ENCODE assay signal across 27 cellular contexts in genomic region chr5:36885566-36886485, GRCh38. TPM values are rescaled to one million over a fixed set of nuclear protein-coding genes. Genes with fewer than 3 reads are reported as not detected.
DNase-seq lines count a peak whose midpoint lies in the region; ATAC-seq and TF ChIP-seq lines count a peak whose summit lies in the region.
"Had no signal": no experiment of that assay in that cellular context is flagged by ENCODE, and none has a peak within 500 bp of the region (broad histone marks: within the 10 kb centered on the region; RNA-seq: fewer than 3 reads in every experiment).

No MANE protein-coding gene starts in this region.

- H3K36me3 Mint-ChIP-seq in stimulated activated naive CD8-positive, alpha-beta T cell treated with anti-CD3 and anti-CD28 coated beads, Interleukin-15, Interleukin-2, amounts not matched to agents 100 ng/mL and 50 ng/mL, for 24 hours (ENCODE audit: low read depth): peaks cover 12% of the 10 kb centered on the region
- peaks cover 19% of the 10 kb centered on the region for H3K36me3 Mint-ChIP-seq in activated T-cell treated with anti-CD3 and anti-CD28 coated beads, Interleukin-2, amount 50 U/mL, for 4 hours (ENCODE audit: insufficient read depth)
- H3K36me3 Mint-ChIP-seq: stimulated activated effector memory CD8-positive, alpha-beta T cell treated with anti-CD3 and anti-CD28 coated beads, Interleukin-12 subunit alpha, Interleukin-12 subunit beta, amount 100 ng/mL, for 72 hours had no signal

- H3K4me3 ChIP-seq in lower lobe of right lung (no peak overlapping the region), esophagus muscularis mucosa (no peak overlapping the region)
- H3K4me3 ChIP-seq: gastrocnemius medialis, mucosa of descending colon, prostate gland, testis had no signal

- no peaks in the 10 kb centered on the region for H3K27me3 Mint-ChIP-seq in stimulated activated naive CD8-positive, alpha-beta T cell treated with anti-CD3 and anti-CD28 coated beads, Interleukin-15, Interleukin-2, amounts not matched to agents 100 ng/mL and 50 ng/mL, for 24 hours
- H3K27me3 Mint-ChIP-seq in activated T-cell treated with anti-CD3 and anti-CD28 coated beads, Interleukin-2, amount 50 U/mL, for 4 hours (ENCODE audit: low read depth): no peaks in the 10 kb centered on the region
- H3K27me3 Mint-ChIP-seq: activated naive CD8-positive, alpha-beta T cell treated with anti-CD3 and anti-CD28 coated beads, Interleukin-2, amount 50 U/mL, for 24 hours; CD8-positive, alpha-beta memory T cell had no signal

- DNase-seq in DMS53 (lab: John Stamatoyannopoulos, UW): peak; percentile 3
- no peak for DNase-seq in DMS53 treated with DMSO at 0.1 percent for 48 hours (lab: John Stamatoyannopoulos, UW; ENCODE audit: unreplicated experiment)
- no peak for DNase-seq in stimulated activated naive CD8-positive, alpha-beta T cell treated with anti-CD3 and anti-CD28 coated beads, Interleukin-15, Interleukin-2, amounts not matched to agents 100 U/mL and 50 U/mL, for 24 hours
- DNase-seq in lower lobe of right lung: peak; percentile 37
- no peak for DNase-seq in NCI-H446 treated with DMSO at 0.1 percent for 48 hours (lab: John Stamatoyannopoulos, UW)
- DNase-seq in esophagus muscularis mucosa (ENCODE audit: extremely low spot score): no peak
- no peak for DNase-seq in activated T-cell treated with anti-CD3 and anti-CD28 coated beads, Interleukin-2, amount 50 U/mL, for 4 hours
- DNase-seq: activated CD4-positive, CD25-positive, alpha-beta regulatory T cell; activated naive CD8-positive, alpha-beta T cell treated with anti-CD3 and anti-CD28 coated beads, Interleukin-2, amount 50 U/mL, for 24 hours; CD8-positive, alpha-beta memory T cell; DMS79; effector CD8-positive, alpha-beta T cell; gastrocnemius medialis; NCI-H1092 treated with DMSO at 0.1 percent for 48 hours; NCI-H1930; NCI-H510A; stimulated activated CD4-positive, alpha-beta T cell treated with anti-CD3 and anti-CD28 coated beads, Interleukin-1b, Interleukin-23, amount 100 ng/mL, for 48 hours; testis had no signal

- H3K4me3 Mint-ChIP-seq in stimulated activated naive CD8-positive, alpha-beta T cell treated with anti-CD3 and anti-CD28 coated beads, Interleukin-15, Interleukin-2, amounts not matched to agents 100 ng/mL and 50 ng/mL, for 24 hours: no peak overlapping the region
- no peak overlapping the region for H3K4me3 Mint-ChIP-seq in activated T-cell treated with anti-CD3 and anti-CD28 coated beads, Interleukin-2, amount 50 U/mL, for 4 hours
- H3K4me3 Mint-ChIP-seq: activated naive CD8-positive, alpha-beta T cell treated with anti-CD3 and anti-CD28 coated beads, Interleukin-2, amount 50 U/mL, for 24 hours; stimulated activated effector memory CD8-positive, alpha-beta T cell treated with anti-CD3 and anti-CD28 coated beads, Interleukin-12 subunit alpha, Interleukin-12 subunit beta, amount 100 ng/mL, for 72 hours; T-helper 2 cell treated with Interferon-gamma antibody and Interleukin-4, amounts not matched to agents 5 μg/mL and 100 μg/mL, for 36 hours had no signal

- H3K4me1 ChIP-seq in lower lobe of right lung: peaks cover 60% of the 10 kb centered on the region
- peaks cover 27 to 73% (median 68%) of the 10 kb centered on the region in 4 donors for H3K4me1 ChIP-seq in esophagus muscularis mucosa
- H3K4me1 ChIP-seq: prostate gland, testis had no signal

- no peaks in the 10 kb centered on the region for H3K9me3 Mint-ChIP-seq in stimulated activated naive CD8-positive, alpha-beta T cell treated with anti-CD3 and anti-CD28 coated beads, Interleukin-15, Interleukin-2, amounts not matched to agents 100 ng/mL and 50 ng/mL, for 24 hours
- no peaks in the 10 kb centered on the region for H3K9me3 Mint-ChIP-seq in activated T-cell treated with anti-CD3 and anti-CD28 coated beads, Interleukin-2, amount 50 U/mL, for 4 hours
- H3K9me3 Mint-ChIP-seq: activated naive CD8-positive, alpha-beta T cell treated with anti-CD3 and anti-CD28 coated beads, Interleukin-2, amount 50 U/mL, for 24 hours; CD8-positive, alpha-beta memory T cell; stimulated activated effector memory CD8-positive, alpha-beta T cell treated with anti-CD3 and anti-CD28 coated beads, Interleukin-12 subunit alpha, Interleukin-12 subunit beta, amount 100 ng/mL, for 72 hours; T-helper 2 cell treated with Interferon-gamma antibody and Interleukin-4, amounts not matched to agents 5 μg/mL and 100 μg/mL, for 36 hours had no signal

- TF ChIP-seq EP300 in esophagus muscularis mucosa (IDR thresholded peaks at IDR 0.05): no peak

- no peak for ATAC-seq in stimulated activated naive CD8-positive, alpha-beta T cell treated with anti-CD3 and anti-CD28 coated beads, Interleukin-15, Interleukin-2, amounts not matched to agents 100 U/mL and 50 U/mL, for 24 hours
- no peak for ATAC-seq in lower lobe of right lung
- no peak for ATAC-seq in activated T-cell treated with anti-CD3 and anti-CD28 coated beads, Interleukin-2, amount 50 U/mL, for 4 hours
- ATAC-seq: activated naive CD8-positive, alpha-beta T cell treated with anti-CD3 and anti-CD28 coated beads, Interleukin-2, amount 50 U/mL, for 24 hours; esophagus mucosa; gastrocnemius medialis; mucosa of descending colon; stimulated activated effector memory CD8-positive, alpha-beta T cell treated with anti-CD3 and anti-CD28 coated beads, Interleukin-12 subunit alpha, Interleukin-12 subunit beta, amount 100 ng/mL, for 72 hours had no signal

- H3K27me3 ChIP-seq in lower lobe of right lung (ENCODE audit: low read depth) (no peaks in the 10 kb centered on the region), esophagus muscularis mucosa (no peaks in the 10 kb centered on the region)
- H3K27me3 ChIP-seq: gastrocnemius medialis, neutrophil, testis had no signal

- H3K27ac ChIP-seq in lower lobe of right lung: no peak overlapping the region
- H3K27ac ChIP-seq in esophagus muscularis mucosa (replicated peaks in 1 of 4): no peak overlapping the region
- H3K27ac ChIP-seq: 22Rv1, KMS-11, neutrophil, prostate gland, testis had no signal

- TF ChIP-seq POLR2A in esophagus muscularis mucosa (IDR thresholded peaks at IDR 0.05; ENCODE audit: low read depth): no peak

- TF ChIP-seq CTCF in lower lobe of right lung (IDR thresholded peaks at IDR 0.05): no peak
- no peak for TF ChIP-seq CTCF in esophagus muscularis mucosa (IDR thresholded peaks at IDR 0.05)

- WGBS in esophagus muscularis mucosa: 91% methylated on average over 18 of the region's 18 CpGs

- no peaks in the 10 kb centered on the region for H3K9me3 ChIP-seq in lower lobe of right lung
- H3K9me3 ChIP-seq in esophagus muscularis mucosa: no peaks in the 10 kb centered on the region
- H3K9me3 ChIP-seq: gastrocnemius medialis, mucosa of descending colon, neutrophil, prostate gland, testis had no signal

- intact Hi-C loops in lower lobe of right lung (cut with DNase I): no loop called here
- intact Hi-C loops in esophagus muscularis mucosa (cut with DNase I): no loop called here

- H3K27ac Mint-ChIP-seq in stimulated activated naive CD8-positive, alpha-beta T cell treated with anti-CD3 and anti-CD28 coated beads, Interleukin-15, Interleukin-2, amounts not matched to agents 100 ng/mL and 50 ng/mL, for 24 hours: peak overlapping the region; percentile 55
- H3K27ac Mint-ChIP-seq: stimulated activated effector memory CD8-positive, alpha-beta T cell treated with anti-CD3 and anti-CD28 coated beads, Interleukin-12 subunit alpha, Interleukin-12 subunit beta, amount 100 ng/mL, for 72 hours; T-helper 2 cell treated with Interferon-gamma antibody and Interleukin-4, amounts not matched to agents 5 μg/mL and 100 μg/mL, for 36 hours had no signal

- peaks cover 8% of the 10 kb centered on the region for H3K36me3 ChIP-seq in lower lobe of right lung
- peaks cover 0 to 9% (median 7%) of the 10 kb centered on the region in 4 donors for H3K36me3 ChIP-seq in esophagus muscularis mucosa
- H3K36me3 ChIP-seq: gastrocnemius medialis, prostate gland had no signal

- peaks cover 91% of the 10 kb centered on the region for H3K4me1 Mint-ChIP-seq in stimulated activated naive CD8-positive, alpha-beta T cell treated with anti-CD3 and anti-CD28 coated beads, Interleukin-15, Interleukin-2, amounts not matched to agents 100 ng/mL and 50 ng/mL, for 24 hours (ENCODE audit: low read depth)
- peaks cover 74% of the 10 kb centered on the region for H3K4me1 Mint-ChIP-seq in activated T-cell treated with anti-CD3 and anti-CD28 coated beads, Interleukin-2, amount 50 U/mL, for 4 hours (ENCODE audit: low read depth)

RNA-seq across cellular contexts. Expression of gene NIPBL, which starts 9.3 kb away (rescaled TPM):
- total RNA-seq in lower lobe of right lung (67.3 TPM), esophagus muscularis mucosa (10 to 100 TPM; 38.9 to 50.3 (median 40.0) TPM)
- 10 to 100 TPM; 42.0 to 56.0 (median 43.4) TPM for total RNA-seq in activated T-cell treated with anti-CD3 and anti-CD28 coated beads, Interleukin-2, amount 50 U/mL, for 4 hours

Comparison
In these comparisons a context has a peak if more than half of its experiments do, and no peak if none do; other contexts are left out.
1. DNase-seq: peak in DMS53 (single experiment) and lower lobe of right lung (single experiment); none in DMS53 treated with DMSO at 0.1 percent for 48 hours (single experiment), stimulated activated naive CD8-positive, alpha-beta T cell treated with anti-CD3 and anti-CD28 coated beads, Interleukin-15, Interleukin-2, amounts not matched to agents 100 U/mL and 50 U/mL, for 24 hours (single experiment), NCI-H446 treated with DMSO at 0.1 percent for 48 hours (single experiment), esophagus muscularis mucosa (single experiment) and activated T-cell treated with anti-CD3 and anti-CD28 coated beads, Interleukin-2, amount 50 U/mL, for 4 hours (single experiment).